In genomic region chr5:43875741-43876140, GRCh38 we compare ENCODE assay signal across 9 cellular contexts.
"Had no signal": no experiment of that assay in that cellular context is flagged by ENCODE, and none has a peak within 500 bp of the region (broad histone marks: within the 10 kb centered on the region; RNA-seq: fewer than 3 reads in every experiment).

No MANE protein-coding gene starts in this region.

- H3K36me3 Mint-ChIP-seq: IgD-negative memory B cell had no signal

- H3K9me3 Mint-ChIP-seq: H9, IgD-negative memory B cell had no signal

- H3K4me2 ChIP-seq: KMS-11 had no signal

- H3K27ac ChIP-seq: GM23248, HL-60, KMS-11 had no signal

- H3K27ac Mint-ChIP-seq: H9, IgD-negative memory B cell had no signal

- DNase-seq: GM23248, GOT3, H9, HCEC 1CT, KBM-7 had no signal

- H2AFZ ChIP-seq: GM23248 had no signal

- ATAC-seq: HepG2 had no signal

- H3K4me3 ChIP-seq: GM23248 had no signal
